Comparison of ENCODE assay signal across 8 cellular contexts in the genomic region with DNA sequence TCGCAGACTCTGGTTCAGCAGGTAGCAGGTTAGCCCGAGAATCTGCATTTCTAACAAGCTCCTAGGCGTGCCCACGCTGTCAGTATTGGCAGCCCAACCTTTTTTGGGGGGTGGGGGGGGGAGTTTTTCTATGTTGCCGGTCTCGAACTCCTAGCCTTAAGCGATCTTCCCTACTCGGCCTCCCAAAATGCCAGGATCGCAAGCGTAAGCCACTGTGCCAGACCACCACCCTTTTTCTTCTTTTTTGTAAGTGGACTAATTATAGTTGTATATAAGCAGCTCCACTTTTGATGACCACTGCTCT. TPM values are rescaled to one million over a fixed set of nuclear protein-coding genes. Genes with fewer than 3 reads are reported as not detected.
DNase-seq lines count a peak whose midpoint lies in the region; ATAC-seq and TF ChIP-seq lines count a peak whose summit lies in the region.

No MANE protein-coding gene starts in this region.

- TF ChIP-seq POLR2A in esophagus muscularis mucosa (IDR thresholded peaks at IDR 0.05; ENCODE audit: low read depth) (no peak), gastrocnemius medialis (IDR thresholded peaks at IDR 0.05) (no peak)

- peak overlapping the region; percentile 56 to 77 (median 68) for H3K27ac ChIP-seq in esophagus muscularis mucosa (replicated peaks in 1 of 4)
- H3K27ac ChIP-seq in gastrocnemius medialis, result peak overlapping the region; percentile 41 to 72 (median 60)

- H3K36me3 ChIP-seq in NT2/D1 (ENCODE audit: insufficient read depth, insufficient read length, low read length) (peaks cover 17% of the 10 kb centered on the region), esophagus muscularis mucosa (no peaks in the 10 kb centered on the region), gastrocnemius medialis (no peaks in the 10 kb centered on the region)

- TF ChIP-seq CTCF in esophagus muscularis mucosa (IDR thresholded peaks at IDR 0.05) (no peak), gastrocnemius medialis (IDR thresholded peaks at IDR 0.05 in 4 of 5, conservative IDR thresholded peaks at IDR 0.05 in 1 of 5) (no peak)

- 10% methylated on average over 10 of the region's 10 CpGs for WGBS in esophagus muscularis mucosa

- DNase-seq in NT2/D1 (ENCODE audit: low read depth, low spot score) (no peak), esophagus muscularis mucosa (ENCODE audit: extremely low spot score) (no peak), gastrocnemius medialis (no peak), NCI-H1105 (lab: John Stamatoyannopoulos, UW) (no peak)
- no peak for DNase-seq in activated effector memory CD4-positive, alpha-beta T cell treated with anti-CD3 and anti-CD28 coated beads, Interleukin-2, amount 50 U/mL, for 16 hours

- peak overlapping the region; percentile 90 for H3K9ac ChIP-seq in NT2/D1 (ENCODE audit: insufficient read length, low read depth)

- intact Hi-C loops in esophagus muscularis mucosa (cut with DNase I) (loop anchor here (10.0 kb wide), 1 partner anchor 615 kb away; no protein-coding TSS in a partner anchor), gastrocnemius medialis (cut with DNase I; ENCODE audit: low total_unique reads) (loop anchor here (5.0 to 10.0 kb wide), 3 partner anchors 115 to 402 kb away; a partner anchor contains a TSS)

- H3K4me3 ChIP-seq in NT2/D1 (ENCODE audit: insufficient read length, low read depth) (peak overlapping the region; percentile 99), esophagus muscularis mucosa (peak overlapping the region; percentile 75 to 84 (median 82)), gastrocnemius medialis (peak overlapping the region; percentile 82 to 98 (median 92))

- in situ Hi-C loops in gastrocnemius medialis (cut with MboI; ENCODE audit: low sequenced_read_pairs in 4 of 4), result no loop called here

- TF ChIP-seq EP300 in esophagus muscularis mucosa (IDR thresholded peaks at IDR 0.05), result no peak

- no peaks in the 10 kb centered on the region for H3K9me3 ChIP-seq in NT2/D1 (ENCODE audit: insufficient read depth, low read length)
- no peaks in the 10 kb centered on the region for H3K9me3 ChIP-seq in esophagus muscularis mucosa
- no peaks in the 10 kb centered on the region for H3K9me3 ChIP-seq in gastrocnemius medialis

- ATAC-seq in GM19438 (IDR thresholded peaks at IDR 0.05; ENCODE audit: low read depth, unreplicated experiment) (peak; percentile 8), gastrocnemius medialis (no peak), HG03342 (IDR thresholded peaks at IDR 0.05; ENCODE audit: unreplicated experiment) (no peak), HG03045 (IDR thresholded peaks at IDR 0.05; ENCODE audit: unreplicated experiment) (no peak)

- no peaks in the 10 kb centered on the region for H3K27me3 ChIP-seq in NT2/D1 (ENCODE audit: insufficient read depth, insufficient read length)
- H3K27me3 ChIP-seq in esophagus muscularis mucosa, result no peaks in the 10 kb centered on the region
- no peaks in the 10 kb centered on the region for H3K27me3 ChIP-seq in gastrocnemius medialis

- H3K4me1 ChIP-seq in NT2/D1 (ENCODE audit: insufficient read depth, insufficient read length), result no peaks in the 10 kb centered on the region
- peaks cover 16 to 24% (median 22%) of the 10 kb centered on the region in 4 donors for H3K4me1 ChIP-seq in esophagus muscularis mucosa
- H3K4me1 ChIP-seq in gastrocnemius medialis, result peaks cover 14 to 25% of the 10 kb centered on the region in 2 donors

RNA-seq across cellular contexts. Expression of a gene that starts 0.5 kb away (rescaled TPM):
- total RNA-seq in esophagus muscularis mucosa (1 to 10 TPM; 3.0 to 4.6 (median 3.2) TPM), gastrocnemius medialis (1 to 10 TPM in 1 of 4 donors, under 1 TPM in 3; 0.51 to 2.7 (median 0.87) TPM)

RNA-seq across cellular contexts. Expression of a gene that starts 19.3 kb away (rescaled TPM):
- not detected for total RNA-seq in esophagus muscularis mucosa
- not detected for total RNA-seq in gastrocnemius medialis
